Comparison of ENCODE assay signal across 16 cellular contexts in genomic region chr13:73544175-73544574, GRCh38.
"Had no signal": no experiment of that assay in that cellular context is flagged by ENCODE, and none has a peak within 500 bp of the region (broad histone marks: within the 10 kb centered on the region; RNA-seq: fewer than 3 reads in every experiment).

No MANE protein-coding gene starts in this region.

- H3K27me3 ChIP-seq: brain microvascular endothelial cell, gastroesophageal sphincter, right lobe of liver had no signal

- H3K27ac ChIP-seq: brain microvascular endothelial cell, epithelial cell of prostate, gastroesophageal sphincter, psoas muscle, right lobe of liver had no signal

- DNase-seq: activated CD4-positive, alpha-beta T cell treated with anti-CD3 and anti-CD28 coated beads for 1 hour; activated CD4-positive, alpha-beta T cell treated with anti-CD3 and anti-CD28 coated beads, Interleukin-2, amount 50 U/mL, for 4 hours; activated naive CD4-positive, alpha-beta T cell; activated naive CD8-positive, alpha-beta T cell treated with anti-CD3 and anti-CD28 coated beads, Interleukin-2, amount 10 ng/mL, durations not matched to agents 7 days and 5 days; activated T-cell treated with anti-CD3 and anti-CD28 coated beads for 4 hours; brain microvascular endothelial cell; cerebellar nuclear complex; effector memory CD4-positive, alpha-beta T cell; midbrain; psoas muscle; right lobe of liver had no signal

- H3K4me3 ChIP-seq: gastroesophageal sphincter, psoas muscle, right lobe of liver had no signal

- H3K36me3 Mint-ChIP-seq: activated naive CD8-positive, alpha-beta T cell treated with anti-CD3 and anti-CD28 coated beads, Interleukin-2, amount 10 ng/mL, durations not matched to agents 7 days and 5 days; type B pancreatic cell had no signal

- H3K4me3 Mint-ChIP-seq: activated naive CD8-positive, alpha-beta T cell treated with anti-CD3 and anti-CD28 coated beads, Interleukin-2, amount 10 ng/mL, durations not matched to agents 7 days and 5 days; dendritic cell treated with granulocyte-macrophage colony-stimulating factor and Interleukin-4, amounts not matched to agents 40 ng/mL and 50 ng/mL, for 4 days; stimulated activated naive CD8-positive, alpha-beta T cell treated with anti-CD3 and anti-CD28 coated beads, Interleukin-15, Interleukin-2, amounts not matched to agents 100 ng/mL and 50 ng/mL, for 24 hours; type B pancreatic cell had no signal

- H3K36me3 ChIP-seq: brain microvascular endothelial cell, gastroesophageal sphincter, right lobe of liver had no signal

- ATAC-seq: gastroesophageal sphincter, psoas muscle, right lobe of liver had no signal

- H3K9me3 ChIP-seq: gastroesophageal sphincter, psoas muscle, right lobe of liver had no signal

- H3K27ac Mint-ChIP-seq: activated naive CD8-positive, alpha-beta T cell treated with anti-CD3 and anti-CD28 coated beads, Interleukin-2, amount 10 ng/mL, durations not matched to agents 7 days and 5 days; dendritic cell treated with granulocyte-macrophage colony-stimulating factor and Interleukin-4, amounts not matched to agents 40 ng/mL and 50 ng/mL, for 4 days; stimulated activated naive CD8-positive, alpha-beta T cell treated with anti-CD3 and anti-CD28 coated beads, Interleukin-15, Interleukin-2, amounts not matched to agents 100 ng/mL and 50 ng/mL, for 24 hours; type B pancreatic cell had no signal

- H3K4me1 Mint-ChIP-seq: activated naive CD8-positive, alpha-beta T cell treated with anti-CD3 and anti-CD28 coated beads, Interleukin-2, amount 10 ng/mL, durations not matched to agents 7 days and 5 days had no signal

- H3K4me1 ChIP-seq: gastroesophageal sphincter, psoas muscle, right lobe of liver had no signal

- H3K27me3 Mint-ChIP-seq: activated naive CD8-positive, alpha-beta T cell treated with anti-CD3 and anti-CD28 coated beads, Interleukin-2, amount 10 ng/mL, durations not matched to agents 7 days and 5 days; dendritic cell treated with granulocyte-macrophage colony-stimulating factor and Interleukin-4, amounts not matched to agents 40 ng/mL and 50 ng/mL, for 4 days; stimulated activated naive CD8-positive, alpha-beta T cell treated with anti-CD3 and anti-CD28 coated beads, Interleukin-15, Interleukin-2, amounts not matched to agents 100 ng/mL and 50 ng/mL, for 24 hours; type B pancreatic cell had no signal
